ENCODE assay signal across 8 cellular contexts in the genomic region with DNA sequence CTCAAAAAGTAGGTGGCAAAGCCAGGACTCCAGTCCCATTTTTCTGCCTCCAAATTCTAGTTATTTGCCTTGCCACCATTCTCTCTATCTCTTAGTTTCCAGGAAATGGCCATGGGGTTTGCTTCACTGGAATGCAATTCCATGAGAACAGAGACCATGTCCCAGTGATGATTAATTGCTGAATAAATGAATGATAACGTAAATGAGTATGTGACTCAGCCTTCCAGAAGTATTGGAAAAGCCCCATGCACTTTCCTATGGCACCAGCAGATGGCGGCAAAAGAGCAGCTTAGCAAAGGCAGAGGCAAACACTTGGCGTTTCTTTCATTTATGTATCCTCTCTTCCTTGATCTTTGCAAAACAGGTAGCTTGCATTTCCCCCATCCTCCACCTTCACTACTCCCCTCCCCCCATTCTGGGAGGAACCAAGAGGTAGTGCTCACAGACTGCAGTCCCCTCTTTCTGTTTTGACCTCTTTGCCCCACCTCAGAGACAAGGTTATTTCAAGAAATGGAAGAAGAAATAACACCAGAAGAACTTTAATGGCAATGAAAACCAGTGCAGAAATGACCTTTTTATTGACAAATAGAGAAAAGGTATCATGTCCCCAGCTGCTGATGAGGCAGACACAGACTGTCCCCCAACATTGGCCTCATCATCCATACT. TPM values are rescaled to one million over a fixed set of nuclear protein-coding genes. Genes with fewer than 3 reads are reported as not detected.
DNase-seq lines count a peak whose midpoint lies in the region; ATAC-seq, FAIRE-seq and TF ChIP-seq lines count a peak whose summit lies in the region.

No MANE protein-coding gene starts in this region.

- TF ChIP-seq CTCF in gastroesophageal sphincter (IDR thresholded peaks at IDR 0.05) = peak; percentile 91 to 94 (median 92)

- peak; percentile 14 for DNase-seq in CMK (ENCODE audit: low read depth)
- DNase-seq in HT1080 (ENCODE audit: low read depth) = peak; percentile 86
- DNase-seq in RPMI7951 (ENCODE audit: low read depth) = peak; percentile 71
- peak; percentile 30 for DNase-seq in activated effector memory CD4-positive, alpha-beta T cell treated with Interleukin-2 at 50 U/mL for 16 hours
- DNase-seq in pons (ENCODE audit: low spot score) = peak; percentile 64
- DNase-seq in urothelium cell line (ENCODE audit: low spot score) = peak; percentile 69

- no peak overlapping the region for H3K27ac ChIP-seq in gastroesophageal sphincter

- TF ChIP-seq POLR2A in gastroesophageal sphincter (IDR thresholded peaks at IDR 0.05) = no peak

- no peak overlapping the region for H3K4me3 ChIP-seq in gastroesophageal sphincter

- peak; percentile 40 for ATAC-seq in gastroesophageal sphincter
- no peak for ATAC-seq in GM21717 (IDR thresholded peaks at IDR 0.05; ENCODE audit: unreplicated experiment)

- TF ChIP-seq EP300 in gastroesophageal sphincter (IDR thresholded peaks at IDR 0.05) = no peak

- no peaks in the 10 kb centered on the region for H3K36me3 ChIP-seq in gastroesophageal sphincter

- H3K4me1 ChIP-seq in gastroesophageal sphincter = peaks cover 0 to 20% (median 0%) of the 10 kb centered on the region in 3 donors

- FAIRE-seq in urothelium cell line (lab: Jason Lieb, UNC) = no peak

- no peaks in the 10 kb centered on the region for H3K9me3 ChIP-seq in gastroesophageal sphincter

- 0% methylated on average over 3 of the region's 3 CpGs for WGBS in gastroesophageal sphincter (ENCODE audit: low coverage in 1 of 2), 2 donors

- H3K27me3 ChIP-seq in gastroesophageal sphincter = peaks cover 70% of the 10 kb centered on the region

RNA-seq across cellular contexts. Expression of gene TBX3, which starts 21.3 kb away (rescaled TPM):
- total RNA-seq in HT1080 (2014; rRNA removed; shearing (Covaris generic)) = 17.2 and 18.4 TPM in 2 replicates
- 11.8 and 13.6 TPM in 2 replicates for polyA plus RNA-seq in HT1080 (2015; cell fraction: cytosol; rRNA removed)
- 68.3 and 69.5 TPM in 2 replicates for polyA plus RNA-seq in HT1080 (2015; cell fraction: nucleus; rRNA removed)
- total RNA-seq in RPMI7951 (2014; rRNA removed; shearing (Covaris generic)) = 51.4 and 61.6 TPM in 2 replicates
- 10 to 100 TPM in 2 of 4 donors, 1 to 10 TPM in 2; 6.9 to 17.4 (median 10.0) TPM for total RNA-seq in gastroesophageal sphincter

Comparison
In these comparisons a context has a peak if more than half of its experiments do, and no peak if none do; other contexts are left out.
1. DNase-seq: peak in every context shown above with its lines; median percentile 86 in HT1080; 71 in RPMI7951; 69 in urothelium cell line; 64 in pons; 30 in activated effector memory CD4-positive, alpha-beta T cell treated with Interleukin-2 at 50 U/mL for 16 hours; 14 in CMK.